8 cellular contexts compared by ENCODE assay signal in genomic region chr3:62622553-62623174, GRCh38.
A peak's percentile ranks its signal among the peaks of the same experiment; 100 is the strongest.
DNase-seq lines count a peak whose midpoint lies in the region; ATAC-seq and TF ChIP-seq lines count a peak whose summit lies in the region.

No MANE protein-coding gene starts in this region.

- intact Hi-C loops in natural killer cell (cut with micrococcal nuclease): no loop called here

- ATAC-seq in GM19351 (IDR thresholded peaks at IDR 0.05; ENCODE audit: unreplicated experiment): peak; percentile 71
- ATAC-seq in natural killer cell: no peak
- no peak for ATAC-seq in stimulated activated effector memory CD8-positive, alpha-beta T cell treated with anti-CD3 and anti-CD28 coated beads, Interleukin-12 subunit alpha, Interleukin-12 subunit beta, amount 100 ng/mL, for 72 hours

- TF ChIP-seq CTCF in astrocyte of the cerebellum (IDR thresholded peaks at IDR 0.05; ENCODE audit: low read depth, low read length, missing control alignments) (peak; percentile 69), tibial nerve (IDR thresholded peaks at IDR 0.05) (peak; percentile 36 to 65 (median 62)), natural killer cell (IDR thresholded peaks at IDR 0.05) (no peak)

- H3K27me3 ChIP-seq in iPS DF 6.9 (ENCODE audit: control insufficient read depth, insufficient read depth, low read length): no peaks in the 10 kb centered on the region
- H3K27me3 ChIP-seq in tibial nerve: no peaks in the 10 kb centered on the region

- H3K4me3 ChIP-seq in astrocyte of the cerebellum (ENCODE audit: low read depth, low read length) (no peak overlapping the region), iPS DF 6.9 (ENCODE audit: low read length) (no peak overlapping the region), tibial nerve (no peak overlapping the region)

- no peak overlapping the region for H3K27ac Mint-ChIP-seq in natural killer cell
- no peak overlapping the region for H3K27ac Mint-ChIP-seq in stimulated activated effector memory CD8-positive, alpha-beta T cell treated with anti-CD3 and anti-CD28 coated beads, Interleukin-12 subunit alpha, Interleukin-12 subunit beta, amount 100 ng/mL, for 72 hours

- no peak for TF ChIP-seq EP300 in tibial nerve (IDR thresholded peaks at IDR 0.05)

- no peaks in the 10 kb centered on the region for H3K4me1 ChIP-seq in iPS DF 6.9 (ENCODE audit: control insufficient read depth, insufficient read depth, low read length)
- H3K4me1 ChIP-seq in tibial nerve: no peaks in the 10 kb centered on the region

- no peaks in the 10 kb centered on the region for H3K36me3 Mint-ChIP-seq in natural killer cell
- no peaks in the 10 kb centered on the region for H3K36me3 Mint-ChIP-seq in stimulated activated effector memory CD8-positive, alpha-beta T cell treated with anti-CD3 and anti-CD28 coated beads, Interleukin-12 subunit alpha, Interleukin-12 subunit beta, amount 100 ng/mL, for 72 hours

- H3K36me3 ChIP-seq in iPS DF 6.9 (ENCODE audit: control insufficient read depth, insufficient read depth, low read length) (no peaks in the 10 kb centered on the region), tibial nerve (no peaks in the 10 kb centered on the region)

- no peaks in the 10 kb centered on the region for H3K27me3 Mint-ChIP-seq in natural killer cell (ENCODE audit: low read depth in 2 of 2)

- in situ Hi-C loops in astrocyte of the cerebellum (cut with HindIII; ENCODE audit: low sequenced_read_pairs): no loop called here

- H3K4me1 Mint-ChIP-seq in natural killer cell: no peaks in the 10 kb centered on the region
- no peaks in the 10 kb centered on the region for H3K4me1 Mint-ChIP-seq in stimulated activated effector memory CD8-positive, alpha-beta T cell treated with anti-CD3 and anti-CD28 coated beads, Interleukin-12 subunit alpha, Interleukin-12 subunit beta, amount 100 ng/mL, for 72 hours

- peaks cover 0 to 2% of the 10 kb centered on the region in 2 donors for H3K9me3 Mint-ChIP-seq in natural killer cell
- no peaks in the 10 kb centered on the region for H3K9me3 Mint-ChIP-seq in stimulated activated effector memory CD8-positive, alpha-beta T cell treated with anti-CD3 and anti-CD28 coated beads, Interleukin-12 subunit alpha, Interleukin-12 subunit beta, amount 100 ng/mL, for 72 hours

- WGBS in iPS DF 6.9 (ENCODE audit: insufficient coverage, insufficient read length): no CpG with 5 or more reads among the region's 5 CpGs
- 41 to 47% methylated on average over 5 of the region's 5 CpGs for WGBS in tibial nerve, 2 donors

- DNase-seq in CD1c-positive myeloid dendritic cell (ENCODE audit: extremely low spot score): peak; percentile 16
- peak; percentile 49 to 60 for DNase-seq in NCI-H2081 (lab: John Stamatoyannopoulos, UW)
- peak; percentile 61 for DNase-seq in astrocyte of the cerebellum (ENCODE audit: low read depth)
- DNase-seq in iPS DF 6.9 (ENCODE audit: low read depth, low spot score): peak; percentile 25
- DNase-seq in tibial nerve (ENCODE audit: low spot score in 2 of 2): no peak
- DNase-seq in natural killer cell: no peak
- DNase-seq in stimulated activated effector memory CD8-positive, alpha-beta T cell treated with anti-CD3 and anti-CD28 coated beads, Interleukin-12 subunit alpha, Interleukin-12 subunit beta, amount 100 ng/mL, for 72 hours (ENCODE audit: low spot score in 2 of 2): no peak

- no peak for TF ChIP-seq POLR2A in tibial nerve (IDR thresholded peaks at IDR 0.05)

- H3K27ac ChIP-seq in iPS DF 6.9 (ENCODE audit: low read length) (no peak overlapping the region), tibial nerve (no peak overlapping the region)

- H3K9me3 ChIP-seq in iPS DF 6.9 (ENCODE audit: control insufficient read depth, insufficient read depth, low read length) (no peaks in the 10 kb centered on the region), tibial nerve (no peaks in the 10 kb centered on the region)

- no peak overlapping the region for H3K4me3 Mint-ChIP-seq in natural killer cell
- no peak overlapping the region for H3K4me3 Mint-ChIP-seq in stimulated activated effector memory CD8-positive, alpha-beta T cell treated with anti-CD3 and anti-CD28 coated beads, Interleukin-12 subunit alpha, Interleukin-12 subunit beta, amount 100 ng/mL, for 72 hours

Comparison
In these comparisons a context has a peak if more than half of its experiments do, and no peak if none do; other contexts are left out.
1. DNase-seq: peak in CD1c-positive myeloid dendritic cell (single experiment), NCI-H2081 (2 of 2), astrocyte of the cerebellum (single experiment) and iPS DF 6.9 (single experiment); none in tibial nerve (0 of 2), natural killer cell (single experiment) and stimulated activated effector memory CD8-positive, alpha-beta T cell treated with anti-CD3 and anti-CD28 coated beads, Interleukin-12 subunit alpha, Interleukin-12 subunit beta, amount 100 ng/mL, for 72 hours (0 of 2).